8 cellular contexts compared by ENCODE assay signal in the genomic region with DNA sequence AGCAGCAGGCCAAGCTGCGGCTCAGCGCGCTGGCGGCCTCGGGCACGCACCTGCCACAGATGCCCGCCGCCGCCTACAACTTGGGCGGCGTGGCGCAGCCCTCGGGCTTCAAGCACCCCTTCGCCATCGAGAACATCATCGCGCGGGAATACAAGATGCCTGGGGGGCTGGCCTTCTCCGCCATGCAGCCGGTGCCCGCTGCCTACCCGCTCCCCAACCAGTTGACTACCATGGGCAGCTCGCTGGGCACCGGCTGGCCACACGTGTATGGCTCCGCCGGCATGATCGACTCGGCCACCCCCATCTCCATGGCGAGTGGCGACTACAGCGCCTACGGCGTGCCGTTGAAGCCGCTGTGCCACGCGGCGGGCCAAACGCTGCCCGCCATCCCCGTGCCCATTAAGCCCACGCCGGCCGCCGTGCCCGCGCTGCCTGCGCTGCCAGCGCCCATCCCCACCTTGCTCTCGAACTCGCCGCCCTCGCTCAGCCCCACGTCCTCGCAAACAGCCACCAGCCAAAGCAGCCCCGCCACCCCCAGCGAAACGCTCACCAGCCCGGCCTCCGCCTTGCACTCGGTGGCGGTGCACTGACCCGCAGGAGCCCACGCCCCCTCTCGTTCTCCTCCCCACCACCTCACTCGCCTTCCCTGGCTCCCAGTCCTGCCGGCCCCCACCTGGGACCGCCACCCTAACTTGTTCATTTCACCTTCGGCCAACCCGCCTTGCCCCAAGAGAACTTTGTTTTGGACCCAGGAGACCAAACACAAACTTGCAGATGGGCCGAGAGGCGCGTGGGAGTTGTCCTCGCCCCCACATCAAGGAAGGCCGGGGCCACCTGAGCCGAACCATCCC. TPM values are rescaled to one million over a fixed set of nuclear protein-coding genes. Genes with fewer than 3 reads are reported as not detected.
DNase-seq lines count a peak whose midpoint lies in the region; TF ChIP-seq lines count a peak whose summit lies in the region.

No MANE protein-coding gene starts in this region.

- no peaks in the 10 kb centered on the region for H3K9me2 ChIP-seq in SU-DHL-6 (replicated peaks; ENCODE audit: insufficient read depth, low read length)

- no peak overlapping the region for H3K4me3 ChIP-seq in SU-DHL-6 (ENCODE audit: insufficient read depth, low read length, poor library complexity, severe bottlenecking)
- peak overlapping the region; percentile 52 for H3K4me3 ChIP-seq in smooth muscle cell

- H3K27me3 ChIP-seq in SU-DHL-6 (ENCODE audit: low read length) (no peaks in the 10 kb centered on the region), smooth muscle cell (ENCODE audit: low read depth) (peaks cover 100% of the 10 kb centered on the region)

- H3K79me2 ChIP-seq in SU-DHL-6 (ENCODE audit: insufficient read depth, low read length) (no peaks in the 10 kb centered on the region), smooth muscle cell (ENCODE audit: low read depth) (no peaks in the 10 kb centered on the region)

- peak overlapping the region; percentile 30 for H2AFZ ChIP-seq in SU-DHL-6 (ENCODE audit: low read depth, low read length, severe bottlenecking)
- H2AFZ ChIP-seq in smooth muscle cell (ENCODE audit: low read depth) = no peak overlapping the region

- WGBS in smooth muscle cell (ENCODE audit: low lambda C conversion rate) = 3% methylated on average over 61 of the region's 77 CpGs

- H3F3A ChIP-seq in SU-DHL-6 (ENCODE audit: insufficient read depth) = no peaks in the 10 kb centered on the region
- H3F3A ChIP-seq in smooth muscle cell (ENCODE audit: low read depth) = no peaks in the 10 kb centered on the region

- H3K9me3 Mint-ChIP-seq in glutamatergic neuron (ENCODE audit: unreplicated experiment) = peaks cover 4% of the 10 kb centered on the region

- H4K20me1 ChIP-seq in SU-DHL-6 (ENCODE audit: low read depth, low read length) = no peaks in the 10 kb centered on the region
- H4K20me1 ChIP-seq in smooth muscle cell (ENCODE audit: low read depth) = no peaks in the 10 kb centered on the region

- peak overlapping the region; percentile 82 for H3K4me3 Mint-ChIP-seq in glutamatergic neuron (ENCODE audit: unreplicated experiment)

- H3K36me3 Mint-ChIP-seq in glutamatergic neuron (ENCODE audit: unreplicated experiment) = no peaks in the 10 kb centered on the region

- H3K27me3 Mint-ChIP-seq in glutamatergic neuron (ENCODE audit: unreplicated experiment) = peaks cover 39% of the 10 kb centered on the region

- H3K9ac ChIP-seq in SU-DHL-6 (ENCODE audit: low read length) = no peak overlapping the region
- no peak overlapping the region for H3K9ac ChIP-seq in smooth muscle cell (ENCODE audit: low read depth)

- TF ChIP-seq CTCF in SU-DHL-6 (IDR thresholded peaks at IDR 0.05; ENCODE audit: insufficient read depth, low read length, poor library complexity, severe bottlenecking) (no peak), glutamatergic neuron (IDR thresholded peaks at IDR 0.05; ENCODE audit: partially characterized antibody, unreplicated experiment) (no peak), smooth muscle cell (IDR thresholded peaks at IDR 0.05; ENCODE audit: borderline replicate concordance, insufficient read depth, poor library complexity, severe bottlenecking) (no peak)

- H3K9me3 ChIP-seq in SU-DHL-6 (ENCODE audit: insufficient read depth, low read length) (no peaks in the 10 kb centered on the region), smooth muscle cell (replicated peaks; ENCODE audit: low read depth) (no peaks in the 10 kb centered on the region)

- H3K27ac ChIP-seq in SU-DHL-6 (ENCODE audit: low read depth, low read length) = no peak overlapping the region
- no peak overlapping the region for H3K27ac ChIP-seq in smooth muscle cell (ENCODE audit: low read depth)

- H3K4me1 Mint-ChIP-seq in glutamatergic neuron (ENCODE audit: low read depth, unreplicated experiment) = peaks cover 8% of the 10 kb centered on the region

- DNase-seq in NCI-H345 (lab: John Stamatoyannopoulos, UW) (peak; percentile 39), NCI-H345 treated with DMSO at 0.1 percent for 48 hours (lab: John Stamatoyannopoulos, UW; ENCODE audit: unreplicated experiment) (no peak), glutamatergic neuron (peak; percentile 35), smooth muscle cell (lab: John Stamatoyannopoulos, UW; ENCODE audit: unreplicated experiment) (no peak), activated gamma-delta T cell (lab: John Stamatoyannopoulos, UW) (no peak), NCI-H446 (lab: John Stamatoyannopoulos, UW) (no peak)
- no peak for DNase-seq in activated CD4-positive, CD25-positive, alpha-beta regulatory T cell treated with anti-CD3 and anti-CD28 coated beads, Interleukin-2, amount 50 U/mL, for 72 hours

- H3K4me1 ChIP-seq in smooth muscle cell (ENCODE audit: low read depth) = peaks cover 48% of the 10 kb centered on the region

- peak overlapping the region; percentile 33 for H3K4me2 ChIP-seq in SU-DHL-6 (ENCODE audit: low read depth, low read length, poor library complexity, severe bottlenecking)
- H3K4me2 ChIP-seq in smooth muscle cell = peak overlapping the region; percentile 82

- no peaks in the 10 kb centered on the region for H3K36me3 ChIP-seq in SU-DHL-6 (ENCODE audit: low read length)
- H3K36me3 ChIP-seq in smooth muscle cell (ENCODE audit: low read depth) = no peaks in the 10 kb centered on the region

- no peak overlapping the region for H3K27ac Mint-ChIP-seq in glutamatergic neuron (ENCODE audit: unreplicated experiment)

RNA-seq across cellular contexts. Expression of a gene that starts 1.5 kb away (rescaled TPM):
- total RNA-seq in glutamatergic neuron (ENCODE audit: unreplicated experiment) = not detected
- not detected in 2 replicates for total RNA-seq in smooth muscle cell
- polyA plus RNA-seq in smooth muscle cell = not detected in 2 replicates

Comparison
In these comparisons a context has a peak if more than half of its experiments do, and no peak if none do; other contexts are left out.
1. DNase-seq: peak in NCI-H345 (single experiment) and glutamatergic neuron (single experiment); none in NCI-H345 treated with DMSO at 0.1 percent for 48 hours (single experiment), smooth muscle cell (single experiment), activated gamma-delta T cell (single experiment), NCI-H446 (0 of 2) and activated CD4-positive, CD25-positive, alpha-beta regulatory T cell treated with anti-CD3 and anti-CD28 coated beads, Interleukin-2, amount 50 U/mL, for 72 hours (single experiment).